ENCODE assay signal across 8 cellular contexts in the genomic region with DNA sequence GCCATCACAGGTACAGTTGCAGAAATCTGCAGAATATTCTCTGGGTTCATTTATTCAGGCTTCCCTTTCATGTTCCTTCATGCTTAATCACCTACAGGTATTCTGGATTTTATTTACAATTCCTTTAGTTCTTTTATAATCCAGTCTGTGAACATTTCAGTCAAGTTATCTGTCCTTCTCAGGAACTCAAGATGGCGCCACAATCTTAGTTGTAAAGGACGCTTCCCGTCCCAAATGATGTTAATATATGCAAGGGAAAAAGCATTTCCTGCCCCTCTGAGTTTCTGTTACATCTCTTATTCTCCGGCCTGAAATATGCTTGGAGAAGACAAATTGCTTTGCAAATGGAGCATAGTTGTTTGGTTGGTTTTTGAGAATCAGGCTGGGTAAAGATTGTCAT. TPM values are rescaled to one million over a fixed set of nuclear protein-coding genes. Genes with fewer than 3 reads are reported as not detected.
DNase-seq lines count a peak whose midpoint lies in the region; ATAC-seq, FAIRE-seq and TF ChIP-seq lines count a peak whose summit lies in the region.

No MANE protein-coding gene starts in this region.

- H3K9me3 Mint-ChIP-seq in activated CD4-positive, alpha-beta T cell treated with anti-CD3 and anti-CD28 coated beads, Interleukin-2, amount 10 ng/mL, durations not matched to agents 7 days and 5 days, result no peaks in the 10 kb centered on the region
- H3K9me3 Mint-ChIP-seq in naive thymus-derived CD8-positive, alpha-beta T cell, result peaks cover 0 to 12% (median 0%) of the 10 kb centered on the region in 9 donors
- no peaks in the 10 kb centered on the region for H3K9me3 Mint-ChIP-seq in activated naive CD4-positive, alpha-beta T cell treated with anti-CD3 and anti-CD28 coated beads, Interleukin-2, amount 10 ng/mL, durations not matched to agents 7 days and 5 days

- POLR2A ChIA-PET in activated CD4-positive, alpha-beta T cell treated with anti-CD3 and anti-CD28 coated beads, Interleukin-2, amount 10 ng/mL, durations not matched to agents 7 days and 5 days (lab: Charles Lee), result no interaction called here
- POLR2A ChIA-PET in naive thymus-derived CD8-positive, alpha-beta T cell (lab: Charles Lee), result no interaction called here

- peaks cover 10% of the 10 kb centered on the region for H3K27me3 Mint-ChIP-seq in activated CD4-positive, alpha-beta T cell treated with anti-CD3 and anti-CD28 coated beads, Interleukin-2, amount 10 ng/mL, durations not matched to agents 7 days and 5 days
- no peaks in the 10 kb centered on the region for H3K27me3 Mint-ChIP-seq in naive thymus-derived CD8-positive, alpha-beta T cell
- peaks cover 14% of the 10 kb centered on the region for H3K27me3 Mint-ChIP-seq in activated naive CD4-positive, alpha-beta T cell treated with anti-CD3 and anti-CD28 coated beads, Interleukin-2, amount 10 ng/mL, durations not matched to agents 7 days and 5 days

- no peaks in the 10 kb centered on the region for H3K27me3 ChIP-seq in Loucy (ENCODE audit: insufficient read depth, low read length, poor library complexity, severe bottlenecking)

- no peaks in the 10 kb centered on the region for H3K4me1 ChIP-seq in Loucy (ENCODE audit: insufficient read depth, low read length, poor library complexity, severe bottlenecking)

- H3K4me3 ChIP-seq in Loucy (ENCODE audit: low read length, poor library complexity, severe bottlenecking) (no peak overlapping the region), astrocyte of the spinal cord (ENCODE audit: low read depth, low read length) (no peak overlapping the region)

- no peak overlapping the region for H3K27ac Mint-ChIP-seq in activated CD4-positive, alpha-beta T cell treated with anti-CD3 and anti-CD28 coated beads, Interleukin-2, amount 10 ng/mL, durations not matched to agents 7 days and 5 days
- H3K27ac Mint-ChIP-seq in naive thymus-derived CD8-positive, alpha-beta T cell, result no peak overlapping the region
- no peak overlapping the region for H3K27ac Mint-ChIP-seq in activated naive CD4-positive, alpha-beta T cell treated with anti-CD3 and anti-CD28 coated beads, Interleukin-2, amount 10 ng/mL, durations not matched to agents 7 days and 5 days

- H3K4me3 Mint-ChIP-seq in activated CD4-positive, alpha-beta T cell treated with anti-CD3 and anti-CD28 coated beads, Interleukin-2, amount 10 ng/mL, durations not matched to agents 7 days and 5 days, result no peak overlapping the region
- H3K4me3 Mint-ChIP-seq in naive thymus-derived CD8-positive, alpha-beta T cell, result no peak overlapping the region
- no peak overlapping the region for H3K4me3 Mint-ChIP-seq in activated naive CD4-positive, alpha-beta T cell treated with anti-CD3 and anti-CD28 coated beads, Interleukin-2, amount 10 ng/mL, durations not matched to agents 7 days and 5 days

- peaks cover 5% of the 10 kb centered on the region; the same call in 1 of the 2 replicates for H3K36me3 ChIP-seq in Loucy (ENCODE audit: insufficient read depth, low read length)

- H3F3A ChIP-seq in Loucy (ENCODE audit: low read depth), result no peaks in the 10 kb centered on the region

- FAIRE-seq in D721Med (lab: Jason Lieb, UNC), result no peak

- TF ChIP-seq CTCF in D721Med (IDR thresholded peaks at IDR 0.05; ENCODE audit: insufficient read depth, missing control alignments), result peak; percentile 29
- peak; percentile 79 for TF ChIP-seq CTCF in Loucy (conservative IDR thresholded peaks at IDR 0.05; ENCODE audit: low read length)
- TF ChIP-seq CTCF in astrocyte of the spinal cord (IDR thresholded peaks at IDR 0.05; ENCODE audit: low read depth, low read length), result peak; percentile 53

- no peak for ATAC-seq in GM21786 (IDR thresholded peaks at IDR 0.05; ENCODE audit: unreplicated experiment)
- ATAC-seq in naive thymus-derived CD8-positive, alpha-beta T cell, result no peak

- no peaks in the 10 kb centered on the region for H4K20me1 ChIP-seq in Loucy (ENCODE audit: insufficient read depth, low read length, poor library complexity, severe bottlenecking)

- no peak for DNase-seq in D721Med (ENCODE audit: insufficient read length, low spot score)
- DNase-seq in astrocyte of the spinal cord (ENCODE audit: low read depth, low spot score), result peak; percentile 76
- DNase-seq in lung microvascular endothelial cell (ENCODE audit: low read depth in 2 of 2), result peak; percentile 69 to 71
- no peak for DNase-seq in activated CD4-positive, alpha-beta T cell treated with anti-CD3 and anti-CD28 coated beads, Interleukin-2, amount 10 ng/mL, durations not matched to agents 7 days and 5 days
- DNase-seq in naive thymus-derived CD8-positive, alpha-beta T cell, result no peak
- no peak for DNase-seq in activated naive CD4-positive, alpha-beta T cell treated with anti-CD3 and anti-CD28 coated beads, Interleukin-2, amount 10 ng/mL, durations not matched to agents 7 days and 5 days

- no peaks in the 10 kb centered on the region for H3K4me1 Mint-ChIP-seq in activated CD4-positive, alpha-beta T cell treated with anti-CD3 and anti-CD28 coated beads, Interleukin-2, amount 10 ng/mL, durations not matched to agents 7 days and 5 days
- H3K4me1 Mint-ChIP-seq in naive thymus-derived CD8-positive, alpha-beta T cell, result no peaks in the 10 kb centered on the region
- H3K4me1 Mint-ChIP-seq in activated naive CD4-positive, alpha-beta T cell treated with anti-CD3 and anti-CD28 coated beads, Interleukin-2, amount 10 ng/mL, durations not matched to agents 7 days and 5 days, result no peaks in the 10 kb centered on the region

- no peaks in the 10 kb centered on the region for H3K9me2 ChIP-seq in Loucy (replicated peaks; ENCODE audit: low read depth, low read length)

- no peak overlapping the region for H3K4me2 ChIP-seq in Loucy (ENCODE audit: low read depth, low read length, poor library complexity, severe bottlenecking)

- in situ Hi-C loops in astrocyte of the spinal cord (cut with HindIII; ENCODE audit: low sequenced_read_pairs), result no loop called here

- no peak overlapping the region for H3K9ac ChIP-seq in Loucy (ENCODE audit: low read depth, low read length, poor library complexity, severe bottlenecking)

- CTCF ChIA-PET in activated CD4-positive, alpha-beta T cell treated with anti-CD3 and anti-CD28 coated beads, Interleukin-2, amount 10 ng/mL, durations not matched to agents 7 days and 5 days (lab: Charles Lee), result no interaction called here
- CTCF ChIA-PET in activated naive CD4-positive, alpha-beta T cell treated with anti-CD3 and anti-CD28 coated beads, Interleukin-2, amount 10 ng/mL, durations not matched to agents 7 days and 5 days (lab: Charles Lee), result interaction anchor here (1.8 kb wide), 1 partner anchor 284 kb away, joined by 9 read pairs; no protein-coding TSS in a partner anchor

- no peaks in the 10 kb centered on the region for H3K9me3 ChIP-seq in Loucy (ENCODE audit: insufficient read depth, low read depth, low read length)

- no peak overlapping the region for H2AFZ ChIP-seq in Loucy (ENCODE audit: low read length)

- no peaks in the 10 kb centered on the region for H3K36me3 Mint-ChIP-seq in activated CD4-positive, alpha-beta T cell treated with anti-CD3 and anti-CD28 coated beads, Interleukin-2, amount 10 ng/mL, durations not matched to agents 7 days and 5 days (ENCODE audit: low read depth)
- peaks cover 0 to 24% (median 3%) of the 10 kb centered on the region in 3 donors for H3K36me3 Mint-ChIP-seq in naive thymus-derived CD8-positive, alpha-beta T cell
- H3K36me3 Mint-ChIP-seq in activated naive CD4-positive, alpha-beta T cell treated with anti-CD3 and anti-CD28 coated beads, Interleukin-2, amount 10 ng/mL, durations not matched to agents 7 days and 5 days, result peaks cover 2% of the 10 kb centered on the region

- no peaks in the 10 kb centered on the region for H3K79me2 ChIP-seq in Loucy (ENCODE audit: insufficient read depth, low read length)

RNA-seq across cellular contexts. Expression of a gene that starts 19.3 kb away (rescaled TPM):
- 1.1 and 1.4 TPM in 2 replicates for total RNA-seq in lung microvascular endothelial cell
- total RNA-seq in activated CD4-positive, alpha-beta T cell treated with anti-CD3 and anti-CD28 coated beads, Interleukin-2, amount 10 ng/mL, durations not matched to agents 7 days and 5 days, result not detected
- total RNA-seq in naive thymus-derived CD8-positive, alpha-beta T cell, result not detected
- not detected for polyA plus RNA-seq in naive thymus-derived CD8-positive, alpha-beta T cell

Comparison
In these comparisons a context has a peak if more than half of its experiments do, and no peak if none do; other contexts are left out.
1. DNase-seq: peak in astrocyte of the spinal cord (single experiment) and lung microvascular endothelial cell (2 of 2); none in D721Med (single experiment), activated CD4-positive, alpha-beta T cell treated with anti-CD3 and anti-CD28 coated beads, Interleukin-2, amount 10 ng/mL, durations not matched to agents 7 days and 5 days (single experiment), naive thymus-derived CD8-positive, alpha-beta T cell (0 of 10) and activated naive CD4-positive, alpha-beta T cell treated with anti-CD3 and anti-CD28 coated beads, Interleukin-2, amount 10 ng/mL, durations not matched to agents 7 days and 5 days (single experiment).
2. CTCF ChIP-seq: peak in every context shown above with its lines; median percentile 79 in Loucy; 53 in astrocyte of the spinal cord; 29 in D721Med.